Comparison of ENCODE assay signal across 12 cellular contexts in genomic region chr14:105859717-105860614, GRCh38.
A peak's percentile ranks its signal among the peaks of the same experiment; 100 is the strongest.
DNase-seq lines count a peak whose midpoint lies in the region; ATAC-seq, FAIRE-seq and TF ChIP-seq lines count a peak whose summit lies in the region.
"Had no signal": no experiment of that assay in that cellular context is flagged by ENCODE, and none has a peak within 500 bp of the region (broad histone marks: within the 10 kb centered on the region; RNA-seq: fewer than 3 reads in every experiment).

No MANE protein-coding gene starts in this region.

- H3K9me3 ChIP-seq in BLaER1 treated with 17β-estradiol and CSF1 and Interleukin-3, amounts not matched to agents 10 nM and 100 nM (replicated peaks in 1 of 11): no peaks in the 10 kb centered on the region; a peak in 2 of 22 replicates
- H3K9me3 ChIP-seq in Loucy (ENCODE audit: insufficient read depth, low read depth, low read length) (no peaks in the 10 kb centered on the region), mononuclear cell (ENCODE audit: low read depth, low read length) (no peaks in the 10 kb centered on the region)
- H3K9me3 ChIP-seq: heart right ventricle had no signal

- peaks cover 18 to 91% (median 83%) of the 10 kb centered on the region in 10 experiments for H3K4me1 ChIP-seq in BLaER1 treated with 17β-estradiol and CSF1 and Interleukin-3, amounts not matched to agents 10 nM and 100 nM
- peaks cover 73% of the 10 kb centered on the region for H3K4me1 ChIP-seq in Loucy (ENCODE audit: insufficient read depth, low read length, poor library complexity, severe bottlenecking)
- peaks cover 16% of the 10 kb centered on the region for H3K4me1 ChIP-seq in mononuclear cell (ENCODE audit: insufficient read depth, low read length)
- H3K4me1 ChIP-seq: heart right ventricle had no signal

- peaks cover 19% of the 10 kb centered on the region for H3F3A ChIP-seq in Loucy (ENCODE audit: low read depth)

- no peak for FAIRE-seq in D721Med (lab: Jason Lieb, UNC)

- no peak for ATAC-seq in GM19463 (IDR thresholded peaks at IDR 0.05; ENCODE audit: unreplicated experiment)
- ATAC-seq in GM18511 (IDR thresholded peaks at IDR 0.05; ENCODE audit: unreplicated experiment): no peak

- peak overlapping the region; percentile 32 to 94 (median 86); a peak in 20 of 22 replicates for H3K27ac ChIP-seq in BLaER1 treated with 17β-estradiol and CSF1 and Interleukin-3, amounts not matched to agents 10 nM and 100 nM
- H3K27ac ChIP-seq: C4-2B, heart right ventricle had no signal

- peaks cover 0 to 88% (median 5%) of the 10 kb centered on the region in 11 experiments; a peak in 12 of 22 replicates for H3K36me3 ChIP-seq in BLaER1 treated with 17β-estradiol and CSF1 and Interleukin-3, amounts not matched to agents 10 nM and 100 nM
- peaks cover 8% of the 10 kb centered on the region; the same call in 1 of the 2 replicates for H3K36me3 ChIP-seq in Loucy (ENCODE audit: insufficient read depth, low read length)
- H3K36me3 ChIP-seq: heart right ventricle had no signal

- H3K9me2 ChIP-seq in Loucy (replicated peaks; ENCODE audit: low read depth, low read length): no peaks in the 10 kb centered on the region

- H3K4me3 ChIP-seq in BLaER1 treated with 17β-estradiol and CSF1 and Interleukin-3, amounts not matched to agents 10 nM and 100 nM: peak overlapping the region; percentile 7 to 92 (median 68); a peak in 18 of 20 replicates
- H3K4me3 ChIP-seq in Loucy (ENCODE audit: low read length, poor library complexity, severe bottlenecking): peak overlapping the region; percentile 75
- H3K4me3 ChIP-seq in mononuclear cell (ENCODE audit: low read length): peak overlapping the region; percentile 60
- H3K4me3 ChIP-seq: heart right ventricle had no signal

- 0 out of 2 replicates have a peak, but pooled peaks have one; percentile 17 for TF ChIP-seq CTCF in Loucy (conservative IDR thresholded peaks at IDR 0.05; ENCODE audit: low read length)
- TF ChIP-seq CTCF in D721Med (IDR thresholded peaks at IDR 0.05; ENCODE audit: insufficient read depth, missing control alignments): no peak

- peaks cover 0 to 87% (median 0%) of the 10 kb centered on the region in 11 experiments; a peak in 7 of 22 replicates for H3K27me3 ChIP-seq in BLaER1 treated with 17β-estradiol and CSF1 and Interleukin-3, amounts not matched to agents 10 nM and 100 nM
- H3K27me3 ChIP-seq in Loucy (ENCODE audit: insufficient read depth, low read length, poor library complexity, severe bottlenecking) (no peaks in the 10 kb centered on the region), mononuclear cell (ENCODE audit: insufficient read depth, low read length) (peaks cover 24% of the 10 kb centered on the region)

- peaks cover 0 to 69% (median 19%) of the 10 kb centered on the region in 11 experiments; a peak in 16 of 22 replicates for H4K20me1 ChIP-seq in BLaER1 treated with 17β-estradiol and CSF1 and Interleukin-3, amounts not matched to agents 10 nM and 100 nM
- H4K20me1 ChIP-seq in Loucy (ENCODE audit: insufficient read depth, low read length, poor library complexity, severe bottlenecking): peaks cover 8% of the 10 kb centered on the region

- DNase-seq in activated effector memory CD4-positive, alpha-beta T cell treated with Interleukin-2 at 50 U/mL for 16 hours: peak; percentile 36
- DNase-seq in AG20443 (ENCODE audit: low spot score): no peak
- no peak for DNase-seq in D721Med (ENCODE audit: insufficient read length, low spot score)
- DNase-seq: NCI-H2029, nucleus accumbens had no signal

- H3K79me2 ChIP-seq in Loucy (ENCODE audit: insufficient read depth, low read length): peaks cover 90% of the 10 kb centered on the region

- H3K9ac ChIP-seq in BLaER1 treated with 17β-estradiol and CSF1 and Interleukin-3, amounts not matched to agents 10 nM and 100 nM: peak overlapping the region; percentile 68 to 96 (median 83); a peak in 21 of 22 replicates
- H3K9ac ChIP-seq in Loucy (ENCODE audit: low read depth, low read length, poor library complexity, severe bottlenecking): peak overlapping the region; percentile 80

- peak overlapping the region; percentile 34 to 100 (median 98); a peak in 20 of 22 replicates for H3K4me2 ChIP-seq in BLaER1 treated with 17β-estradiol and CSF1 and Interleukin-3, amounts not matched to agents 10 nM and 100 nM
- peak overlapping the region; percentile 92 for H3K4me2 ChIP-seq in Loucy (ENCODE audit: low read depth, low read length, poor library complexity, severe bottlenecking)

- H2AFZ ChIP-seq in Loucy (ENCODE audit: low read length): no peak overlapping the region
